In the genomic region with DNA sequence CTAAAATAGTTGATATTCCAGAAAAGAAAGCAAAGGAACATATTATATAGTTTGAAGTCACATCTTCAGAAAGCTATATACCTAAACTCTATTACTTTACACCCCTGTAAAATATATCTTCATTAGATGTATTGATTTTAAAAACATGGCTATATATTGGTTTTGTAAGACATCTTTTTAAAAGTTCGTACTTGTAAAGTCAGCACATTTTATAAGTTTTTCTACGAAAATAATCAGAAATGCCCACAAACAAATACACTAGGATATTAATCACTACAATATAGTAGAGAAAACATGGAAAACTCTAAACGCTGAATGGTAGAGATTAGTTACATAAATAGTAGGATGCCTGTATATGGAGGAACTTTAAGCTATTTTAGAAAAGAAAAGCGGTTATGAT, we compare ENCODE assay signal across 1 cellular context.
TF ChIP-seq lines count a peak whose summit lies in the region.

No MANE protein-coding gene starts in this region.

TF ChIP-seq in HepG2, 621 proteins besides CTCF, POLR2A, EP300 and RAD21:
- TF ChIP-seq MAFF (IDR thresholded peaks at IDR 0.05; ENCODE audit: low read depth, low read length) (peak; percentile 43; the same call in 1 of the 2 replicates), PHB2 (IDR thresholded peaks at IDR 0.05; ENCODE audit: partially characterized antibody) (no peak), MAFK (conservative IDR thresholded peaks at IDR 0.05 in 1 of 2, IDR thresholded peaks at IDR 0.05 in 1 of 2; ENCODE audit: low read length in 2 of 2) (peak; percentile 30 to 66; a peak in 3 of 4 replicates)
